In the genomic region with DNA sequence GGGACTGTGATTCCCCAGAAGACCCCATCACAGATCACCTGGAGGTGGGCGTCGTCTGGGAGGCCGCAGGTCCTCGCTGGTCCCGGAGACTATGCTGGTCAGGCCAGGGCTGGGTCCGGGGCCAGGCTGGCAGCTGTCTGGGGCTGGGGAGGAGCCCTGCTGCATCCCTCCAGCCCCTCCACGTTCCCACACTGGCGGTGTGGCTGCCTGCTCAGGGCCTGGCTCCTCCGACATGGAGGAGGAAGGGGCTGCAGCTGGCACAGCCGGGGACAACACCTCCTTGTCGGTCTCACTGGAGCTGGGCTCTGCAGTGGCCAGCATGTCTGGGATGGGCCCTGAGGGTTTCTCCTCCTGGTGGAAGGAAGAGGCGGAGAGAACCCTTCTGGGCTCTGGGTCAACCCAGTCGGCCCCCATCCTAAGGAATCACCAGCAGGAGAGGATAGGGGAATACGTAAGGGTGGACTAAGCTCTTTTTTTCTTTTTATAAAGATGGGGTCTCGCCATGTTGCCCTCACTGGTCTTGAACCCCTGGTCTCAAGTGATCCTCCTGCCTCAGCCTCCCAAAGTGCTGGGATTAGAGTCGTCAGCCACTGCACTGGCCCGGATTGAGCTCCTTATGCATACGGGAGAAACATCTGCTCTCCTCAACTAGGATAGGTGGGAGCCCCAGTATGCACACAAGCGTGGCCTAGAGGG, we compare ENCODE assay signal across 8 cellular contexts. TPM values are rescaled to one million over a fixed set of nuclear protein-coding genes. Genes with fewer than 3 reads are reported as not detected.
DNase-seq lines count a peak whose midpoint lies in the region; ATAC-seq and TF ChIP-seq lines count a peak whose summit lies in the region.

No MANE protein-coding gene starts in this region.

- H3K27ac ChIP-seq in 22Rv1: peak overlapping the region; percentile 95
- peak overlapping the region; percentile 98 for H3K27ac ChIP-seq in HUES64 (ENCODE audit: low read depth, low read length)
- H3K27ac ChIP-seq in mucosa of rectum (ENCODE audit: low read depth in 2 of 2, low read length in 2 of 2): peak overlapping the region; percentile 97 to 98

- DNase-seq in cardiac fibroblast (ENCODE audit: low read depth in 2 of 2) (no peak), NCI-H1048 (lab: John Stamatoyannopoulos, UW) (no peak), DMS53 (lab: John Stamatoyannopoulos, UW) (no peak)

- H3K9ac ChIP-seq in HUES64 (ENCODE audit: low read depth, low read length): peak overlapping the region; percentile 52
- peak overlapping the region; percentile 80 to 93 for H3K9ac ChIP-seq in mucosa of rectum (ENCODE audit: low read depth in 1 of 2, low read length in 2 of 2)

- no peaks in the 10 kb centered on the region for H3K4me1 ChIP-seq in HUES64 (ENCODE audit: insufficient read depth, low read length)
- H3K4me1 ChIP-seq in mucosa of rectum (ENCODE audit: control insufficient read depth in 2 of 2, insufficient read depth in 2 of 2, low read length in 2 of 2): peaks cover 15 to 21% of the 10 kb centered on the region in 2 donors

- H3K36me3 ChIP-seq in HUES64 (ENCODE audit: insufficient read depth, low read length) (peaks cover 4% of the 10 kb centered on the region; the same call in 1 of the 2 replicates), mucosa of rectum (ENCODE audit: control insufficient read depth in 2 of 2, insufficient read depth in 2 of 2, low read length in 2 of 2) (no peaks in the 10 kb centered on the region)

- WGBS in HUES64: 70% methylated on average over 19 of the region's 19 CpGs

- peak overlapping the region; percentile 89 for H3K4me3 ChIP-seq in HUES64 (ENCODE audit: low read length)
- peak overlapping the region; percentile 58 to 75 for H3K4me3 ChIP-seq in cardiac fibroblast (replicated peaks in 1 of 2; ENCODE audit: low read depth in 2 of 2, low read length in 2 of 2)
- H3K4me3 ChIP-seq in mucosa of rectum (ENCODE audit: low read length in 2 of 2): peak overlapping the region; percentile 72 to 91

- H3K27me3 ChIP-seq in HUES64 (ENCODE audit: insufficient read depth, low read length): no peaks in the 10 kb centered on the region
- H3K27me3 ChIP-seq in mucosa of rectum (ENCODE audit: control insufficient read depth in 2 of 2, insufficient read depth in 2 of 2, low read length in 2 of 2): no peaks in the 10 kb centered on the region

- TF ChIP-seq CTCF in 22Rv1 (IDR thresholded peaks at IDR 0.05) (no peak), cardiac fibroblast (IDR thresholded peaks at IDR 0.05; ENCODE audit: low read depth, low read length) (no peak)

- ATAC-seq in GM21526 (IDR thresholded peaks at IDR 0.05; ENCODE audit: low FRiP score, unreplicated experiment): no peak
- no peak for ATAC-seq in GM21576 (IDR thresholded peaks at IDR 0.05; ENCODE audit: unreplicated experiment)

- H3K9me3 ChIP-seq in HUES64 (ENCODE audit: insufficient read depth, low read depth, low read length) (no peaks in the 10 kb centered on the region), mucosa of rectum (ENCODE audit: control insufficient read depth in 2 of 2, low read length in 2 of 2) (no peaks in the 10 kb centered on the region)

RNA-seq across cellular contexts. Expression of gene ZNF414, which starts 0.8 kb away (rescaled TPM):
- 19.2 TPM for polyA plus RNA-seq in HUES64 (2013, experiment 1 of 2)
- polyA plus RNA-seq in HUES64 (2013, experiment 2 of 2): 26.3 TPM

RNA-seq across cellular contexts. Expression of gene PRAM1, which starts 10.7 kb away (rescaled TPM):
- polyA plus RNA-seq in HUES64 (2013, experiment 1 of 2): not detected
- polyA plus RNA-seq in HUES64 (2013, experiment 2 of 2): 0.25 TPM
